ENCODE assay signal across 9 cellular contexts in genomic region chr7:94303736-94304135, GRCh38.
DNase-seq lines count a peak whose midpoint lies in the region; ATAC-seq and TF ChIP-seq lines count a peak whose summit lies in the region.
"Had no signal": no experiment of that assay in that cellular context is flagged by ENCODE, and none has a peak within 500 bp of the region (broad histone marks: within the 10 kb centered on the region; RNA-seq: fewer than 3 reads in every experiment).

No MANE protein-coding gene starts in this region.

- peaks cover 38% of the 10 kb centered on the region for H3K4me1 ChIP-seq in mesodermal cell (ENCODE audit: control insufficient read depth, insufficient read depth, low read length, poor library complexity, severe bottlenecking)
- H3K4me1 ChIP-seq in testis, result peaks cover 50% of the 10 kb centered on the region

- DNase-seq in H4 (ENCODE audit: low spot score) (peak; percentile 38), coronary artery (ENCODE audit: low spot score) (no peak), testis (peak; percentile 38), globus pallidus (ENCODE audit: low spot score) (no peak), SW 1271 (lab: John Stamatoyannopoulos, UW) (no peak), cerebellum (ENCODE audit: low spot score) (no peak)
- DNase-seq: NCI-H345 had no signal

- ATAC-seq in GM19455 (IDR thresholded peaks at IDR 0.05; ENCODE audit: unreplicated experiment), result no peak

- H3K9me3 ChIP-seq in mesodermal cell (ENCODE audit: control insufficient read depth, low read length) (no peaks in the 10 kb centered on the region), testis (no peaks in the 10 kb centered on the region)

- TF ChIP-seq CTCF in coronary artery (IDR thresholded peaks at IDR 0.05), result no peak
- no peak for TF ChIP-seq CTCF in testis (IDR thresholded peaks at IDR 0.05)

- H3K4me3 ChIP-seq in coronary artery (peak overlapping the region; percentile 10), mesodermal cell (ENCODE audit: extremely low read depth, insufficient read depth, low read length, poor library complexity, severe bottlenecking) (no peak overlapping the region), testis (no peak overlapping the region)

- intact Hi-C loops in testis (cut with DNase I; ENCODE audit: low total_unique reads), result no loop called here

- H3K27ac ChIP-seq in coronary artery, result peak overlapping the region; percentile 83 to 93
- peak overlapping the region; percentile 54 for H3K27ac ChIP-seq in mesodermal cell (ENCODE audit: low read depth, low read length, severe bottlenecking)
- H3K27ac ChIP-seq in testis, result peak overlapping the region; percentile 56 to 85

- H3K36me3 ChIP-seq in mesodermal cell (ENCODE audit: control insufficient read depth, insufficient read depth, low read length), result no peaks in the 10 kb centered on the region
- no peaks in the 10 kb centered on the region for H3K36me3 ChIP-seq in testis (ENCODE audit: low read depth, missing control alignments)

- 32 to 49% methylated on average over 3 to 4 of the region's 6 CpGs for WGBS in mesodermal cell (ENCODE audit: insufficient coverage in 2 of 2), 2 experiments
- 30 to 41% methylated on average over 6 of the region's 6 CpGs for WGBS in testis, 2 donors

- TF ChIP-seq POLR2A in testis (IDR thresholded peaks at IDR 0.05), result no peak

- H3K27me3 ChIP-seq in testis, result no peaks in the 10 kb centered on the region

Comparison
In these comparisons a context has a peak if more than half of its experiments do, and no peak if none do; other contexts are left out.
1. DNase-seq: peak in H4 (single experiment) and testis (single experiment); none in coronary artery (single experiment), globus pallidus (single experiment), SW 1271 (0 of 2) and cerebellum (single experiment).
2. Peak in every context shown above with its lines, with median percentiles within 50 percentile points of each other: H3K27ac ChIP-seq.